21 cellular contexts compared by ENCODE assay signal in genomic region chr20:48180039-48180438, GRCh38.
DNase-seq lines count a peak whose midpoint lies in the region; ATAC-seq, FAIRE-seq and TF ChIP-seq lines count a peak whose summit lies in the region.
"Had no signal": no experiment of that assay in that cellular context is flagged by ENCODE, and none has a peak within 500 bp of the region (broad histone marks: within the 10 kb centered on the region; RNA-seq: fewer than 3 reads in every experiment).

No MANE protein-coding gene starts in this region.

- in situ Hi-C loops in HepG2 (cut with HindIII; ENCODE audit: extremely low pct_ligation_motif_present, low pct_unique_long_range_greater_than_20kb): no loop called here

- no peak overlapping the region for H2AFZ ChIP-seq in HepG2 (ENCODE audit: low read length)

- no peak for FAIRE-seq in HepG2 (lab: Jason Lieb, UNC)
- FAIRE-seq: endometrium, G401.6, GM12891 had no signal

- TF ChIP-seq POLR2A in HepG2 (IDR thresholded peaks at IDR 0.05; ENCODE audit: insufficient read depth in 1 of 2, low read depth in 2 of 2, low read length in 2 of 2) (no peak), right lobe of liver (IDR thresholded peaks at IDR 0.05) (no peak)

- peak in 1 of 2 experiments; percentile 41; a peak in 1 of 4 replicates for TF ChIP-seq EP300 in HepG2 (IDR thresholded peaks at IDR 0.05; ENCODE audit: low read depth in 2 of 2, low read length in 2 of 2)
- TF ChIP-seq EP300 in HepG2 (CRISPR knock-in tag; IDR thresholded peaks at IDR 0.05; ENCODE audit: borderline replicate concordance): no peak

- no peak overlapping the region for H3K27ac ChIP-seq in HepG2 (ENCODE audit: extremely low read length, insufficient read depth, low read length)
- H3K27ac ChIP-seq in right lobe of liver: no peak overlapping the region

- intact Hi-C loops in HepG2 (cut with micrococcal nuclease; ENCODE audit: unreplicated experiment) (no loop called here), right lobe of liver (cut with DNase I) (no loop called here)

- H3K36me3 ChIP-seq in HepG2 (replicated peaks in 1 of 2; ENCODE audit: control insufficient read depth in 1 of 2, insufficient read depth in 2 of 2, low read length in 2 of 2) (no peaks in the 10 kb centered on the region), right lobe of liver (no peaks in the 10 kb centered on the region)
- H3K36me3 ChIP-seq: gastroesophageal sphincter had no signal

- POLR2A ChIA-PET in HepG2 (lab: Yijun Ruan, JAX): no interaction called here

- no peak overlapping the region for H3K4me3 Mint-ChIP-seq in activated T-helper 17 cell treated with anti-CD3 and anti-CD28 coated beads, Interleukin-2, amount 50 U/mL, for 72 hours
- H3K4me3 Mint-ChIP-seq: CD8-positive, alpha-beta T cell; nephron progenitor cell; stimulated activated naive CD8-positive, alpha-beta T cell treated with anti-CD3 and anti-CD28 coated beads, Interleukin-15, Interleukin-2, amounts not matched to agents 100 ng/mL and 50 ng/mL, for 24 hours had no signal

- no peak; the same call in 2 of the 3 replicates for ATAC-seq in HepG2
- no peak for ATAC-seq in right lobe of liver
- ATAC-seq in esophagus mucosa: peak; percentile 57
- no peak for ATAC-seq in activated T-helper 17 cell treated with anti-CD3 and anti-CD28 coated beads, Interleukin-2, amount 50 U/mL, for 72 hours (replicated peaks)
- ATAC-seq in HG02759 (IDR thresholded peaks at IDR 0.05; ENCODE audit: unreplicated experiment): no peak
- ATAC-seq in GM18498 (IDR thresholded peaks at IDR 0.05; ENCODE audit: unreplicated experiment): no peak
- ATAC-seq: CD8-positive, alpha-beta T cell; gastroesophageal sphincter had no signal

- no TSS peak for BruUV-seq in HepG2 (replicated peaks; lab: Mats Ljungman, UMichigan)

- peaks cover 2 to 27% of the 10 kb centered on the region in 2 experiments; a peak in 2 of 5 replicates for H3K27me3 ChIP-seq in HepG2 (ENCODE audit: control insufficient read depth in 1 of 2, insufficient read depth in 2 of 2, low read length in 2 of 2)
- H3K27me3 ChIP-seq in right lobe of liver: no peaks in the 10 kb centered on the region
- H3K27me3 ChIP-seq: gastroesophageal sphincter had no signal

- TF ChIP-seq RAD21 in HepG2 (CRISPR knock-in tag; IDR thresholded peaks at IDR 0.05): no peak

- H3K9me3 Mint-ChIP-seq in activated T-helper 17 cell treated with anti-CD3 and anti-CD28 coated beads, Interleukin-2, amount 50 U/mL, for 72 hours: no peaks in the 10 kb centered on the region
- H3K9me3 Mint-ChIP-seq: CD8-positive, alpha-beta T cell; stimulated activated naive CD8-positive, alpha-beta T cell treated with anti-CD3 and anti-CD28 coated beads, Interleukin-15, Interleukin-2, amounts not matched to agents 100 ng/mL and 50 ng/mL, for 24 hours had no signal

- no peaks in the 10 kb centered on the region for H3K27me3 Mint-ChIP-seq in activated T-helper 17 cell treated with anti-CD3 and anti-CD28 coated beads, Interleukin-2, amount 50 U/mL, for 72 hours
- H3K27me3 Mint-ChIP-seq: stimulated activated naive CD8-positive, alpha-beta T cell treated with anti-CD3 and anti-CD28 coated beads, Interleukin-15, Interleukin-2, amounts not matched to agents 100 ng/mL and 50 ng/mL, for 24 hours had no signal

- TF ChIP-seq CTCF in HepG2 (CRISPR knock-in tag; IDR thresholded peaks at IDR 0.05): no peak
- TF ChIP-seq CTCF in right lobe of liver (IDR thresholded peaks at IDR 0.05): no peak

- peak; percentile 50 for DNase-seq in HepG2 (ENCODE audit: low spot score)
- no peak for DNase-seq in right lobe of liver
- DNase-seq in RPMI7951 (ENCODE audit: low read depth): peak; percentile 26
- DNase-seq in hippocampal formation (lab: John Stamatoyannopoulos, UW): no peak
- DNase-seq: ACHN; activated CD4-positive, alpha-beta T cell treated with anti-CD3 and anti-CD28 coated beads, Interleukin-2, amount 50 U/mL, for 4 hours; activated T-cell treated with anti-CD3 and anti-CD28 coated beads, Interleukin-2, amount 50 U/mL, for 1 hour; CD8-positive, alpha-beta T cell; Kasumi-1; NCI-H1436 treated with DMSO at 0.1 percent for 48 hours; NCI-H524; nephron progenitor cell had no signal

- H3K9me3 ChIP-seq in HepG2 (ENCODE audit: low read length) (no peaks in the 10 kb centered on the region), right lobe of liver (no peaks in the 10 kb centered on the region)
- H3K9me3 ChIP-seq: gastroesophageal sphincter had no signal

- H3K9ac ChIP-seq in HepG2 (ENCODE audit: insufficient read depth, low read depth, low read length): no peak overlapping the region

- H3K4me1 Mint-ChIP-seq in activated T-helper 17 cell treated with anti-CD3 and anti-CD28 coated beads, Interleukin-2, amount 50 U/mL, for 72 hours: no peaks in the 10 kb centered on the region

- no peaks in the 10 kb centered on the region for H3K79me2 ChIP-seq in HepG2 (ENCODE audit: insufficient read depth, low read length)

- CTCF ChIA-PET in HepG2 (lab: Yijun Ruan, JAX; ENCODE audit: low intra/inter-chr PET ratio, low total read pairs): no interaction called here

- H3K4me3 ChIP-seq in HepG2 (replicated peaks in 1 of 3; ENCODE audit: insufficient read depth in 1 of 3, low read depth in 2 of 3, low read length in 3 of 3) (no peak overlapping the region), right lobe of liver (no peak overlapping the region)
- H3K4me3 ChIP-seq: gastroesophageal sphincter had no signal

- 2% methylated on average over 4 of the region's 4 CpGs for WGBS in HepG2 (ENCODE audit: low lambda C conversion rate)
- 76% methylated on average over 4 of the region's 4 CpGs for WGBS in right lobe of liver (ENCODE audit: insufficient coverage, low coverage, low lambda C conversion rate, missing lambda C conversion rate)

- H3K27ac Mint-ChIP-seq in activated T-helper 17 cell treated with anti-CD3 and anti-CD28 coated beads, Interleukin-2, amount 50 U/mL, for 72 hours: no peak overlapping the region
- H3K27ac Mint-ChIP-seq: CD8-positive, alpha-beta T cell; stimulated activated naive CD8-positive, alpha-beta T cell treated with anti-CD3 and anti-CD28 coated beads, Interleukin-15, Interleukin-2, amounts not matched to agents 100 ng/mL and 50 ng/mL, for 24 hours had no signal

- no peak overlapping the region for H3K4me2 ChIP-seq in HepG2 (ENCODE audit: low read depth, low read length)

- H4K20me1 ChIP-seq in HepG2 (ENCODE audit: insufficient read depth, low read length): no peaks in the 10 kb centered on the region

- H3K4me1 ChIP-seq in HepG2 (ENCODE audit: insufficient read depth, low read length) (peaks cover 20% of the 10 kb centered on the region), right lobe of liver (no peaks in the 10 kb centered on the region)

- no peaks in the 10 kb centered on the region for H3K36me3 Mint-ChIP-seq in activated T-helper 17 cell treated with anti-CD3 and anti-CD28 coated beads, Interleukin-2, amount 50 U/mL, for 72 hours (ENCODE audit: low read depth)
- H3K36me3 Mint-ChIP-seq: CD8-positive, alpha-beta T cell had no signal

TF ChIP-seq in HepG2, 621 proteins besides CTCF, POLR2A, EP300 and RAD21:
- peak; percentile 68 for TF ChIP-seq FOSL2 (CRISPR knock-in tag; IDR thresholded peaks at IDR 0.05)
- no peak for TF ChIP-seq NFIC (IDR thresholded peaks at IDR 0.05; ENCODE audit: low read length)

Comparison
In these comparisons a context has a peak if more than half of its experiments do, and no peak if none do; other contexts are left out.
1. DNase-seq: peak in HepG2 (single experiment) and RPMI7951 (single experiment); none in right lobe of liver (0 of 3) and hippocampal formation (0 of 2).